Comparison of ENCODE assay signal across 1 cellular context in genomic region chr17:1323336-1323735, GRCh38.
TF ChIP-seq lines count a peak whose summit lies in the region.

No MANE protein-coding gene starts in this region.

TF ChIP-seq in PFSK-1, 5 proteins besides CTCF, POLR2A, EP300 and RAD21 (continued from another document):
- TF ChIP-seq REST (IDR thresholded peaks at IDR 0.05; ENCODE audit: insufficient read depth in 1 of 2, low read depth in 2 of 2, low read length in 2 of 2) = peak; percentile 74 to 91
- TF ChIP-seq SIN3A (IDR thresholded peaks at IDR 0.05; ENCODE audit: borderline replicate concordance, insufficient read depth, low read length) = no peak
- no peak for TF ChIP-seq TAF1 (IDR thresholded peaks at IDR 0.05; ENCODE audit: borderline replicate concordance, insufficient read depth, low read length)
